ENCODE assay signal across 15 cellular contexts in the genomic region with DNA sequence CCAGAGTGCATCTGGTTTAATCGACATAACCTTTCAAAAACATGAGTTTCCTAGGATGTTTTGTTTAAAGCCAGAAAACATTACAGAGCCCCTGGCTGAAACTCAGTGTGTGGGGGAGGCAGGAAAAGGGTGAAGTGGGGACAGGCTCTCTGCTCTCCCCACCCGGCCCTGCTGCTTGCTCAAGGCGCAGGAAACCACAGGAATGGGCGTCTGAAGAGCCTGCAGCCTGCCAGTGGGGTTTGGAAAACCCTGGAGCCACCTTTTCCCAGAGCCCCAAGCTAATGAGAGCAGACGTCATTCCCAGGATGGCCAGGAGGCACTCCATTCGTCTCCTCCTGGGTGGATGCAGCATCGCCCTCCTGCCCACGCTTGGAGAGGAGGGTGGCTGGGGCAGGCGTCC.
DNase-seq lines count a peak whose midpoint lies in the region; ATAC-seq, FAIRE-seq and TF ChIP-seq lines count a peak whose summit lies in the region.
"Had no signal": no experiment of that assay in that cellular context is flagged by ENCODE, and none has a peak within 500 bp of the region (broad histone marks: within the 10 kb centered on the region; RNA-seq: fewer than 3 reads in every experiment).

No MANE protein-coding gene starts in this region.

- no peaks in the 10 kb centered on the region for H3K9me3 ChIP-seq in pancreas
- H3K9me3 ChIP-seq: neutrophil had no signal

- H3K27me3 ChIP-seq in pancreas = no peaks in the 10 kb centered on the region

- CTCF ChIA-PET in RWPE1 (lab: Yijun Ruan, JAX) = no interaction called here

- DNase-seq in ELR (ENCODE audit: low read depth) = peak; percentile 64
- DNase-seq in RWPE1 (ENCODE audit: low spot score) = no peak
- DNase-seq in fibroblast of peridontal ligament (ENCODE audit: extremely low read depth) = peak; percentile 77
- peak in 2 of 6 donors; percentile 17 to 38 for DNase-seq in pancreas
- DNase-seq in LoVo (ENCODE audit: low spot score) = no peak
- DNase-seq in ureter (ENCODE audit: low spot score) = no peak
- DNase-seq: activated T-cell treated with anti-CD3 and anti-CD28 coated beads for 4 hours; NCI-H446 treated with DMSO at 0.1 percent for 48 hours; stimulated activated naive B cell treated with anti-CD40 and anti-IgM and Interleukin-4, amounts not matched to agents 10 μg/mL and 1 μg/mL and 100 μg/mL, for 72 hours; WERI-Rb-1 had no signal

- POLR2A ChIA-PET in RWPE1 (lab: Yijun Ruan, JAX; ENCODE audit: low non-redundant PET) = no interaction called here

- WGBS in pancreas, 2 donors = 25 to 33% methylated on average over 9 of the region's 9 CpGs

- no peaks in the 10 kb centered on the region for H3K4me1 ChIP-seq in pancreas

- intact Hi-C loops in pancreas (cut with DNase I) = no loop called here

- no peak overlapping the region for H3K4me3 ChIP-seq in pancreas

- TF ChIP-seq CTCF in RWPE1 (conservative IDR thresholded peaks at IDR 0.05; ENCODE audit: low read depth) (no peak), pancreas (IDR thresholded peaks at IDR 0.05) (no peak)

- H3K36me3 ChIP-seq in pancreas = no peaks in the 10 kb centered on the region
- H3K36me3 ChIP-seq: neutrophil had no signal

- H3K27ac ChIP-seq in RWPE1 = peak overlapping the region; percentile 59
- H3K27ac ChIP-seq in pancreas = no peak overlapping the region
- H3K27ac ChIP-seq: neutrophil, WERI-Rb-1 had no signal

- ATAC-seq in pancreas (peak in 3 of 4 donors; percentile 31 to 57 (median 50)), HG02840 (IDR thresholded peaks at IDR 0.05; ENCODE audit: low FRiP score, unreplicated experiment) (no peak)
- no peak for ATAC-seq in activated CD4-positive, CD25-positive, alpha-beta regulatory T cell treated with anti-CD3 and anti-CD28 coated beads, Interleukin-2, amount 50 U/mL, for 24 hours
- ATAC-seq: left lobe of liver; stimulated activated naive B cell treated with anti-CD40 and anti-IgM and Interleukin-4, amounts not matched to agents 10 μg/mL and 1 μg/mL and 100 μg/mL, for 72 hours had no signal

- FAIRE-seq in pancreas (lab: Jason Lieb, UNC) = no peak
- FAIRE-seq: bronchial epithelial cell had no signal

Comparison
In these comparisons a context has a peak if more than half of its experiments do, and no peak if none do; other contexts are left out.
1. DNase-seq: peak in ELR (single experiment) and fibroblast of peridontal ligament (single experiment); none in RWPE1 (single experiment), LoVo (single experiment) and ureter (single experiment).
2. ATAC-seq: peak in pancreas (3 of 4); none in HG02840 (single experiment) and activated CD4-positive, CD25-positive, alpha-beta regulatory T cell treated with anti-CD3 and anti-CD28 coated beads, Interleukin-2, amount 50 U/mL, for 24 hours (0 of 2).